In genomic region chr19:41937525-41937924, GRCh38 we compare ENCODE assay signal across 1 cellular context.
A peak's percentile ranks its signal among the peaks of the same experiment; 100 is the strongest.
TF ChIP-seq lines count a peak whose summit lies in the region.

No MANE protein-coding gene starts in this region.

TF ChIP-seq in HepG2, 621 proteins besides CTCF, POLR2A, EP300 and RAD21:
- TF ChIP-seq MNT (IDR thresholded peaks at IDR 0.05) (peak; percentile 47), ZSCAN22 (CRISPR knock-in tag; IDR thresholded peaks at IDR 0.05) (no peak)
